In genomic region chr7:101120315-101120714, GRCh38 we compare ENCODE assay signal across 32 cellular contexts. TPM values are rescaled to one million over a fixed set of nuclear protein-coding genes. Genes with fewer than 3 reads are reported as not detected.
DNase-seq lines count a peak whose midpoint lies in the region; ATAC-seq, FAIRE-seq and TF ChIP-seq lines count a peak whose summit lies in the region.
"Had no signal": no experiment of that assay in that cellular context is flagged by ENCODE, and none has a peak within 500 bp of the region (broad histone marks: within the 10 kb centered on the region; RNA-seq: fewer than 3 reads in every experiment).

No MANE protein-coding gene starts in this region.

- H3K4me2 ChIP-seq in mesendoderm (ENCODE audit: low read length), result no peak overlapping the region

- H3K9me3 Mint-ChIP-seq in stimulated activated naive CD8-positive, alpha-beta T cell treated with anti-CD3 and anti-CD28 coated beads, Interleukin-15, amount 100 ng/mL, for 72 hours, result no peaks in the 10 kb centered on the region
- H3K9me3 Mint-ChIP-seq: activated naive CD4-positive, alpha-beta T cell treated with anti-CD3 and anti-CD28 coated beads, Interleukin-2, amount 10 ng/mL, durations not matched to agents 7 days and 5 days; neural crest cell had no signal

- no CpG with 5 or more reads among the region's 4 CpGs for WGBS in mesendoderm (ENCODE audit: extremely low coverage, insufficient coverage, low lambda C conversion rate)
- 68 to 78% (median 68%) methylated on average over 4 of the region's 4 CpGs for WGBS in psoas muscle, 3 donors

- H2AK5ac ChIP-seq in mesendoderm (ENCODE audit: low read length), result no peak overlapping the region

- peak; percentile 15 for DNase-seq in Right ventricle myocardium inferior (ENCODE audit: missing footprints)
- DNase-seq in Right ventricle myocardium superior, result no peak
- no peak for DNase-seq in ascending aorta (ENCODE audit: low spot score in 2 of 2)
- no peak for DNase-seq in mesendoderm
- DNase-seq in uterus, result no peak
- DNase-seq in stimulated activated naive CD8-positive, alpha-beta T cell treated with anti-CD3 and anti-CD28 coated beads, Interleukin-15, amount 100 ng/mL, for 72 hours, result no peak
- DNase-seq in psoas muscle, result no peak
- DNase-seq in GM12891 (ENCODE audit: insufficient read length, low spot score), result no peak
- DNase-seq: 8988T; activated CD4-positive, alpha-beta T cell treated with anti-CD3 and anti-CD28 coated beads for 48 hours; activated CD8-positive, alpha-beta memory T cell treated with anti-CD3 and anti-CD28 coated beads, Interleukin-2, amount 10 ng/mL, durations not matched to agents 7 days and 5 days; activated naive CD4-positive, alpha-beta T cell treated with anti-CD3 and anti-CD28 coated beads, Interleukin-2, amount 10 ng/mL, durations not matched to agents 7 days and 5 days; BE2C; central memory CD4-positive, alpha-beta T cell; DMS79; foreskin fibroblast; H9; left ventricle myocardium superior; NCI-H1048; NCI-H1694 treated with DMSO at 0.1 percent for 48 hours; NCI-H2171; NCI-H524; posterior cingulate gyrus; T-helper 17 cell had no signal

- no peak overlapping the region for H3K27ac Mint-ChIP-seq in stimulated activated naive CD8-positive, alpha-beta T cell treated with anti-CD3 and anti-CD28 coated beads, Interleukin-15, amount 100 ng/mL, for 72 hours
- H3K27ac Mint-ChIP-seq: activated CD8-positive, alpha-beta memory T cell treated with anti-CD3 and anti-CD28 coated beads, Interleukin-2, amount 10 ng/mL, durations not matched to agents 7 days and 5 days; activated naive CD4-positive, alpha-beta T cell treated with anti-CD3 and anti-CD28 coated beads, Interleukin-2, amount 10 ng/mL, durations not matched to agents 7 days and 5 days; T-helper 17 cell had no signal

- no peaks in the 10 kb centered on the region for H3K36me3 ChIP-seq in ascending aorta
- no peaks in the 10 kb centered on the region for H3K36me3 ChIP-seq in mesendoderm (ENCODE audit: control insufficient read depth, insufficient read depth, low read length)
- no peaks in the 10 kb centered on the region for H3K36me3 ChIP-seq in uterus
- H3K36me3 ChIP-seq in psoas muscle (ENCODE audit: insufficient read depth in 1 of 2, low read depth in 1 of 2), result no peaks in the 10 kb centered on the region
- H3K36me3 ChIP-seq: BE2C had no signal

- no peak for ATAC-seq in Right ventricle myocardium inferior
- no peak for ATAC-seq in Right ventricle myocardium superior (ENCODE audit: poor library complexity)
- no peak for ATAC-seq in stimulated activated naive CD8-positive, alpha-beta T cell treated with anti-CD3 and anti-CD28 coated beads, Interleukin-15, amount 100 ng/mL, for 72 hours
- ATAC-seq in psoas muscle, result no peak
- ATAC-seq: activated CD8-positive, alpha-beta memory T cell treated with anti-CD3 and anti-CD28 coated beads, Interleukin-2, amount 10 ng/mL, durations not matched to agents 7 days and 5 days; left ventricle myocardium superior; sciatic nerve; T-helper 17 cell had no signal

- H3K27me3 Mint-ChIP-seq in stimulated activated naive CD8-positive, alpha-beta T cell treated with anti-CD3 and anti-CD28 coated beads, Interleukin-15, amount 100 ng/mL, for 72 hours, result peaks cover 74% of the 10 kb centered on the region

- H3K4me1 Mint-ChIP-seq in stimulated activated naive CD8-positive, alpha-beta T cell treated with anti-CD3 and anti-CD28 coated beads, Interleukin-15, amount 100 ng/mL, for 72 hours, result peaks cover 44% of the 10 kb centered on the region

- FAIRE-seq in GM12891 (lab: Jason Lieb, UNC), result no peak
- FAIRE-seq: islet of Langerhans had no signal

- H3K79me2 ChIP-seq in mesendoderm (ENCODE audit: control insufficient read depth, insufficient read depth, low read length), result no peaks in the 10 kb centered on the region

- no peak overlapping the region for H4K5ac ChIP-seq in mesendoderm (ENCODE audit: low read length)

- H2BK5ac ChIP-seq in mesendoderm (ENCODE audit: low read length), result no peak overlapping the region

- H3K4me1 ChIP-seq in ascending aorta, result peaks cover 6 to 59% of the 10 kb centered on the region in 2 donors
- H3K4me1 ChIP-seq in mesendoderm (ENCODE audit: control insufficient read depth, low read depth, low read length), result peaks cover 4% of the 10 kb centered on the region
- H3K4me1 ChIP-seq in uterus, result peaks cover 0 to 16% of the 10 kb centered on the region in 2 donors
- peaks cover 12% of the 10 kb centered on the region for H3K4me1 ChIP-seq in psoas muscle
- H3K4me1 ChIP-seq: BE2C had no signal

- H3K27me3 ChIP-seq in ascending aorta, result no peaks in the 10 kb centered on the region
- H3K27me3 ChIP-seq in mesendoderm (ENCODE audit: insufficient read depth, low read length, poor library complexity), result no peaks in the 10 kb centered on the region
- no peaks in the 10 kb centered on the region for H3K27me3 ChIP-seq in uterus
- peaks cover 0 to 47% (median under 1%) of the 10 kb centered on the region in 3 donors for H3K27me3 ChIP-seq in psoas muscle (ENCODE audit: insufficient read depth in 3 of 3, low read length in 2 of 3)
- H3K27me3 ChIP-seq: BE2C had no signal

- no peak overlapping the region for H2BK120ac ChIP-seq in mesendoderm (ENCODE audit: low read depth, low read length)

- H3K4ac ChIP-seq in mesendoderm (ENCODE audit: low read depth, low read length), result no peak overlapping the region

- H3K18ac ChIP-seq in mesendoderm (ENCODE audit: low read length), result peak overlapping the region; percentile 22

- TF ChIP-seq CTCF in ascending aorta (IDR thresholded peaks at IDR 0.05) (no peak), uterus (IDR thresholded peaks at IDR 0.05) (no peak), psoas muscle (IDR thresholded peaks at IDR 0.05) (no peak)

- H3K4me3 ChIP-seq in ascending aorta, result no peak overlapping the region
- no peak overlapping the region for H3K4me3 ChIP-seq in mesendoderm (ENCODE audit: low read length)
- no peak overlapping the region for H3K4me3 ChIP-seq in uterus
- no peak overlapping the region for H3K4me3 ChIP-seq in psoas muscle
- H3K4me3 ChIP-seq: SK-N-MC had no signal

- no peak overlapping the region for H3K23ac ChIP-seq in mesendoderm (ENCODE audit: low read length)

- H4K8ac ChIP-seq in mesendoderm (ENCODE audit: low read depth, low read length), result no peak overlapping the region

- intact Hi-C loops in Right ventricle myocardium inferior (cut with DNase I) (no loop called here), Right ventricle myocardium superior (cut with DNase I) (no loop called here), ascending aorta (cut with DNase I) (no loop called here), uterus (cut with DNase I; ENCODE audit: low total_unique reads) (no loop called here), psoas muscle (cut with DNase I) (no loop called here)

- no peak overlapping the region for H2BK15ac ChIP-seq in mesendoderm (replicated peaks; ENCODE audit: low read depth)

- H3K9ac ChIP-seq in mesendoderm (ENCODE audit: low read length), result no peak overlapping the region

- no peak overlapping the region for H3K4me3 Mint-ChIP-seq in stimulated activated naive CD8-positive, alpha-beta T cell treated with anti-CD3 and anti-CD28 coated beads, Interleukin-15, amount 100 ng/mL, for 72 hours
- H3K4me3 Mint-ChIP-seq: activated CD8-positive, alpha-beta memory T cell treated with anti-CD3 and anti-CD28 coated beads, Interleukin-2, amount 10 ng/mL, durations not matched to agents 7 days and 5 days; activated naive CD4-positive, alpha-beta T cell treated with anti-CD3 and anti-CD28 coated beads, Interleukin-2, amount 10 ng/mL, durations not matched to agents 7 days and 5 days; H9; neural crest cell; T-helper 17 cell had no signal

- H3K79me1 ChIP-seq in mesendoderm (ENCODE audit: low read length), result no peaks in the 10 kb centered on the region

- H3K27ac ChIP-seq in ascending aorta (peak overlapping the region; percentile 96 to 98), mesendoderm (ENCODE audit: low read depth, low read length) (no peak overlapping the region), uterus (peak overlapping the region; percentile 39 to 97), psoas muscle (no peak overlapping the region)
- H3K27ac ChIP-seq: SK-N-MC, VCaP had no signal

- TF ChIP-seq POLR2A in uterus (IDR thresholded peaks at IDR 0.05) (no peak), GM12891 (IDR thresholded peaks at IDR 0.05; ENCODE audit: low read depth, low read length) (no peak)

- no peak overlapping the region for H3K56ac ChIP-seq in mesendoderm (ENCODE audit: low read length)

- H3K9me3 ChIP-seq in ascending aorta, result no peaks in the 10 kb centered on the region
- H3K9me3 ChIP-seq in uterus, result no peaks in the 10 kb centered on the region
- no peaks in the 10 kb centered on the region for H3K9me3 ChIP-seq in psoas muscle
- H3K9me3 ChIP-seq: BE2C had no signal

RNA-seq across cellular contexts. Expression of gene SERPINE1, which starts 6.6 kb away (rescaled TPM):
- total RNA-seq in Right ventricle myocardium inferior, result 1.6 TPM
- 1.6 TPM for total RNA-seq in Right ventricle myocardium superior
- 1,267 TPM for total RNA-seq in ascending aorta
- polyA plus RNA-seq in mesendoderm (2013, experiment 1 of 2), result 55.1 TPM
- polyA plus RNA-seq in mesendoderm (2013, experiment 2 of 2), result 62.9 TPM
- total RNA-seq in uterus, result 10 to 100 TPM in 1 of 4 donors, 1 to 10 TPM in 2, under 1 TPM in 1; 0.51 to 10.6 (median 5.5) TPM
- 10 to 100 TPM in 1 of 4 donors, 1 to 10 TPM in 3; 7.1 to 14.4 (median 7.4) TPM for total RNA-seq in psoas muscle
- polyA plus RNA-seq in psoas muscle, result 100 to 1,000 TPM in 1 of 3 donors, 1 to 10 TPM in 2; 4.3 to 269 (median 5.9) TPM
- 0.47 TPM for polyA plus RNA-seq in GM12891 (2012; ENCODE audit: low read depth, missing spikeins)

RNA-seq across cellular contexts. Expression of gene AP1S1, which starts 34.0 kb away (rescaled TPM):
- 12.8 TPM for total RNA-seq in Right ventricle myocardium inferior
- 14.1 TPM for total RNA-seq in Right ventricle myocardium superior
- total RNA-seq in ascending aorta, result 77.4 TPM
- 14.7 TPM for polyA plus RNA-seq in mesendoderm (2013, experiment 1 of 2)
- polyA plus RNA-seq in mesendoderm (2013, experiment 2 of 2), result 15.1 TPM
- total RNA-seq in uterus, result 10 to 100 TPM in 3 of 4 donors, 1 to 10 TPM in 1; 9.2 to 59.6 (median 30.2) TPM
- 1 to 10 TPM; 5.7 to 7.1 (median 6.6) TPM for total RNA-seq in psoas muscle
- polyA plus RNA-seq in psoas muscle, result 10 to 100 TPM; 11.1 to 29.9 (median 17.8) TPM
- 73.3 TPM for polyA plus RNA-seq in GM12891 (2012; ENCODE audit: low read depth, missing spikeins)

RNA-seq across cellular contexts. Expression of gene TRIM56, which starts 35.0 kb away (rescaled TPM):
- total RNA-seq in Right ventricle myocardium inferior (21.0 TPM), Right ventricle myocardium superior (16.7 TPM), ascending aorta (29.6 TPM), uterus (10 to 100 TPM in 3 of 4 donors, 1 to 10 TPM in 1; 9.7 to 73.0 (median 26.3) TPM), psoas muscle (10 to 100 TPM; 10.1 to 15.7 (median 13.8) TPM)
- polyA plus RNA-seq in mesendoderm (2013, experiment 1 of 2), result 7.8 TPM
- 5.7 TPM for polyA plus RNA-seq in mesendoderm (2013, experiment 2 of 2)
- 10 to 100 TPM in 1 of 3 donors, 1 to 10 TPM in 2; 3.2 to 13.3 (median 5.8) TPM for polyA plus RNA-seq in psoas muscle
- 9.5 TPM for polyA plus RNA-seq in GM12891 (2012; ENCODE audit: low read depth, missing spikeins)

RNA-seq across cellular contexts. Expression of gene VGF, which starts 45.1 kb away (rescaled TPM):
- total RNA-seq in Right ventricle myocardium inferior (not detected), Right ventricle myocardium superior (not detected), ascending aorta (not detected), uterus (under 1 TPM in 1 of 4 donors, not detected in 3; 0.14 TPM), psoas muscle (under 1 TPM in 1 of 4 donors, not detected in 3; 0.10 TPM)
- polyA plus RNA-seq in mesendoderm (2013, experiment 1 of 2), result 1.6 TPM
- polyA plus RNA-seq in mesendoderm (2013, experiment 2 of 2), result 1.9 TPM
- 1 to 10 TPM in 1 of 3 donors, under 1 TPM in 1, not detected in 1; 0.03 to 4.3 TPM for polyA plus RNA-seq in psoas muscle
- 0.06 TPM for polyA plus RNA-seq in GM12891 (2012; ENCODE audit: low read depth, missing spikeins)
- total RNA-seq: left ventricle myocardium superior, mononuclear cell, sciatic nerve, T-helper 17 cell, ureter had no signal

RNA-seq across cellular contexts. Expression of gene NAT16, which starts 59.8 kb away (rescaled TPM):
- total RNA-seq in Right ventricle myocardium inferior (not detected), Right ventricle myocardium superior (not detected), ascending aorta (not detected), uterus (not detected), psoas muscle (not detected)
- not detected for polyA plus RNA-seq in mesendoderm (2013, experiment 1 of 2)
- not detected for polyA plus RNA-seq in mesendoderm (2013, experiment 2 of 2)
- under 1 TPM in 1 of 3 donors, not detected in 2; 0.01 TPM for polyA plus RNA-seq in psoas muscle
- polyA plus RNA-seq in GM12891 (2012; ENCODE audit: low read depth, missing spikeins), result not detected
- total RNA-seq: activated CD8-positive, alpha-beta memory T cell treated with anti-CD3 and anti-CD28 coated beads, Interleukin-2, amount 10 ng/mL, durations not matched to agents 7 days and 5 days; left ventricle myocardium superior; LHCN-M2; mononuclear cell; sciatic nerve; T-helper 17 cell; ureter had no signal

Comparison
In these comparisons a context has a peak if more than half of its experiments do, and no peak if none do; other contexts are left out.
1. H3K27ac ChIP-seq: peak in ascending aorta (2 of 2) and uterus (2 of 2); none in mesendoderm (single experiment) and psoas muscle (single experiment).
2. RNA of gene SERPINE1, which starts 6.6 kb away (total RNA-seq): 1,267 TPM in ascending aorta (single experiment); 0.51 to 10.6 TPM in uterus, 7.1 to 14.4 TPM in psoas muscle, 1.6 TPM in Right ventricle myocardium superior (single experiment) and 1.6 TPM in Right ventricle myocardium inferior (single experiment); every median in the first group is over 10 times any median in the second.